Comparison of ENCODE assay signal across 27 cellular contexts in the genomic region with DNA sequence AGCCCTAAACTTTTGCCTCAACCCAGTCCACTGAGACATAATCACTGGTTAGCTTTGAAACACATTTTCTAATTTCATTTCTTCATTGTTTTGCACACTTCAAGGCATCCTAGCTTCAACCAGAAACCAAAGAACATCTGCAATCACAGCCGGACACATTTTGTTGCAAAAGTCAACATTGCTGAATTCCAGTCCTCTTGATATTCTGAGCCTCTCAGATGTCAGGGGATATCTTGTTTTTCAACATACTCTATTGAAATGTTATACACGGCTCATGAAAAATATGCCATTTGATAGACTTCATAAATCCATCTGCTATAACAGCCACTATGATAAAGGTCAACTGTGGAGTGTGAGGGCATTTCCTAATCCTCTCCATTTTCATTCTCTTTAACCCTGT.
"Had no signal": no experiment of that assay in that cellular context is flagged by ENCODE, and none has a peak within 500 bp of the region (broad histone marks: within the 10 kb centered on the region; RNA-seq: fewer than 3 reads in every experiment).

No MANE protein-coding gene starts in this region.

- H3K4me2 ChIP-seq: hepatocyte had no signal

- H3K27me3 Mint-ChIP-seq: central memory CD8-positive, alpha-beta T cell; memory B cell; naive B cell; natural killer cell treated with Interleukin-12 subunit alpha and Interleukin-12 subunit beta and Interleukin-15 and Interleukin-18, amount 100 ng/mL, for 72 hours; progenitor cell of endocrine pancreas; stimulated activated memory B cell treated with anti-CD40 and anti-IgM and Interleukin-4, amounts not matched to agents 10 μg/mL and 1 μg/mL and 100 μg/mL, for 72 hours had no signal

- H3K9me3 ChIP-seq: esophagus muscularis mucosa, gastroesophageal sphincter, heart left ventricle, neutrophil, right lobe of liver, spleen, suprapubic skin had no signal

- H2AFZ ChIP-seq: hepatocyte, parathyroid adenoma had no signal

- H3K4me3 Mint-ChIP-seq: central memory CD8-positive, alpha-beta T cell; memory B cell; naive B cell; natural killer cell treated with Interleukin-12 subunit alpha and Interleukin-12 subunit beta and Interleukin-15 and Interleukin-18, amount 100 ng/mL, for 72 hours; neural crest cell; stimulated activated memory B cell treated with anti-CD40 and anti-IgM and Interleukin-4, amounts not matched to agents 10 μg/mL and 1 μg/mL and 100 μg/mL, for 72 hours; type B pancreatic cell had no signal

- H3K4me1 Mint-ChIP-seq: central memory CD8-positive, alpha-beta T cell; memory B cell; naive B cell; neural crest cell; stimulated activated memory B cell treated with anti-CD40 and anti-IgM and Interleukin-4, amounts not matched to agents 10 μg/mL and 1 μg/mL and 100 μg/mL, for 72 hours had no signal

- ATAC-seq: foreskin keratinocyte; gastroesophageal sphincter; heart left ventricle; left lobe of liver; natural killer cell treated with Interleukin-12 subunit alpha and Interleukin-12 subunit beta and Interleukin-15 and Interleukin-18, amount 100 ng/mL, for 72 hours; right lobe of liver; stimulated activated memory B cell treated with anti-CD40 and anti-IgM and Interleukin-4, amounts not matched to agents 10 μg/mL and 1 μg/mL and 100 μg/mL, for 72 hours; stimulated activated naive CD8-positive, alpha-beta T cell treated with anti-CD3 and anti-CD28 coated beads, Interleukin-15, Interleukin-2, amounts not matched to agents 100 U/mL and 50 U/mL, for 24 hours had no signal

- DNase-seq: dermis blood vessel endothelial cell; effector memory CD4-positive, alpha-beta T cell; foreskin keratinocyte; heart left ventricle; kidney; naive B cell; right lobe of liver; spleen; stimulated activated CD4-positive, alpha-beta T cell treated with anti-CD3 and anti-CD28 coated beads, Interleukin-4, amount 100 ng/mL, for 4 hours; stimulated activated naive CD8-positive, alpha-beta T cell treated with anti-CD3 and anti-CD28 coated beads, Interleukin-15, Interleukin-2, amounts not matched to agents 100 U/mL and 50 U/mL, for 24 hours had no signal

- H3K27ac Mint-ChIP-seq: memory B cell; naive B cell; natural killer cell treated with Interleukin-12 subunit alpha and Interleukin-12 subunit beta and Interleukin-15 and Interleukin-18, amount 100 ng/mL, for 72 hours; progenitor cell of endocrine pancreas; stimulated activated memory B cell treated with anti-CD40 and anti-IgM and Interleukin-4, amounts not matched to agents 10 μg/mL and 1 μg/mL and 100 μg/mL, for 72 hours; type B pancreatic cell had no signal

- H3K9ac ChIP-seq: parathyroid adenoma had no signal

- H3K36me3 ChIP-seq: esophagus muscularis mucosa, gastroesophageal sphincter, heart left ventricle, neutrophil, right lobe of liver, spleen, suprapubic skin had no signal

- H3K27ac ChIP-seq: coronary artery, esophagus muscularis mucosa, foreskin keratinocyte, gastroesophageal sphincter, heart left ventricle, hepatocyte, neutrophil, parathyroid adenoma, right lobe of liver, skin epidermis, spleen, suprapubic skin had no signal

- H3K4me1 ChIP-seq: esophagus muscularis mucosa, foreskin keratinocyte, gastroesophageal sphincter, heart left ventricle, parathyroid adenoma, right lobe of liver, spleen, suprapubic skin had no signal

- H3K9me3 Mint-ChIP-seq: memory B cell; stimulated activated memory B cell treated with anti-CD40 and anti-IgM and Interleukin-4, amounts not matched to agents 10 μg/mL and 1 μg/mL and 100 μg/mL, for 72 hours; type B pancreatic cell had no signal

- H3K27me3 ChIP-seq: esophagus muscularis mucosa, foreskin keratinocyte, gastroesophageal sphincter, heart left ventricle, hepatocyte, neutrophil, right lobe of liver, spleen, suprapubic skin had no signal

- H3K36me3 Mint-ChIP-seq: memory B cell; naive B cell; natural killer cell treated with Interleukin-12 subunit alpha and Interleukin-12 subunit beta and Interleukin-15 and Interleukin-18, amount 100 ng/mL, for 72 hours; stimulated activated memory B cell treated with anti-CD40 and anti-IgM and Interleukin-4, amounts not matched to agents 10 μg/mL and 1 μg/mL and 100 μg/mL, for 72 hours; type B pancreatic cell had no signal

- H3K4me3 ChIP-seq: coronary artery, esophagus muscularis mucosa, gastroesophageal sphincter, heart left ventricle, hepatocyte, lung, right lobe of liver, skin epidermis, spleen, suprapubic skin had no signal

- H3K79me2 ChIP-seq: hepatocyte, parathyroid adenoma had no signal
